In genomic region chr3:158722108-158722507, GRCh38 we compare ENCODE assay signal across 18 cellular contexts. TPM values are rescaled to one million over a fixed set of nuclear protein-coding genes. Genes with fewer than 3 reads are reported as not detected.
"Had no signal": no experiment of that assay in that cellular context is flagged by ENCODE, and none has a peak within 500 bp of the region (broad histone marks: within the 10 kb centered on the region; RNA-seq: fewer than 3 reads in every experiment).

No MANE protein-coding gene starts in this region.

- H3K4me3 ChIP-seq: body of pancreas, testis had no signal

- H3K4me1 ChIP-seq: body of pancreas, testis had no signal

- H3K4me3 Mint-ChIP-seq: activated CD4-positive, alpha-beta T cell treated with anti-CD3 and anti-CD28 coated beads, Interleukin-2, amount 10 ng/mL, durations not matched to agents 7 days and 5 days; activated naive CD4-positive, alpha-beta T cell treated with anti-CD3 and anti-CD28 coated beads, Interleukin-2, amount 10 ng/mL, durations not matched to agents 7 days and 5 days; endodermal cell; nephron progenitor cell had no signal

- H3K9me3 ChIP-seq: body of pancreas, testis had no signal

- H3K27me3 Mint-ChIP-seq: activated CD4-positive, alpha-beta T cell treated with anti-CD3 and anti-CD28 coated beads, Interleukin-2, amount 10 ng/mL, durations not matched to agents 7 days and 5 days; activated naive CD4-positive, alpha-beta T cell treated with anti-CD3 and anti-CD28 coated beads, Interleukin-2, amount 10 ng/mL, durations not matched to agents 7 days and 5 days; stimulated activated naive CD8-positive, alpha-beta T cell treated with anti-CD3 and anti-CD28 coated beads, Interleukin-15, amount 100 ng/mL, for 72 hours had no signal

- H3K9me3 Mint-ChIP-seq: activated CD4-positive, alpha-beta T cell treated with anti-CD3 and anti-CD28 coated beads, Interleukin-2, amount 10 ng/mL, durations not matched to agents 7 days and 5 days; activated naive CD4-positive, alpha-beta T cell treated with anti-CD3 and anti-CD28 coated beads, Interleukin-2, amount 10 ng/mL, durations not matched to agents 7 days and 5 days; activated T-helper 2 cell treated with anti-CD3 and anti-CD28 coated beads, Interferon-gamma antibody, Interleukin-2, Interleukin-4, amounts not matched to agents 10 μg/mL and 5 μg/mL and 100 μg/mL, durations not matched to agents 14 hours and 24 hours and 36 hours; endodermal cell; nephron progenitor cell; stimulated activated naive CD8-positive, alpha-beta T cell treated with anti-CD3 and anti-CD28 coated beads, Interleukin-15, amount 100 ng/mL, for 72 hours; T-helper 1 cell treated with Interleukin-12 subunit alpha and Interleukin-12 subunit beta and Interleukin-4 antibody, amounts not matched to agents 30 μg/mL and 1 μg/mL, for 36 hours had no signal

- H3K27ac Mint-ChIP-seq: endodermal cell had no signal

- ATAC-seq: body of pancreas had no signal

- H3K27ac ChIP-seq: body of pancreas, testis had no signal

- H3K27me3 ChIP-seq: body of pancreas, testis had no signal

- FAIRE-seq: TTC549 had no signal

- DNase-seq: activated CD4-positive, alpha-beta T cell treated with anti-CD3 and anti-CD28 coated beads, Interleukin-2, amount 10 ng/mL, durations not matched to agents 7 days and 5 days; activated CD4-positive, CD25-positive, alpha-beta regulatory T cell; activated naive CD4-positive, alpha-beta T cell treated with anti-CD3 and anti-CD28 coated beads, Interleukin-2, amount 10 ng/mL, durations not matched to agents 7 days and 5 days; activated T-cell treated with anti-CD3 and anti-CD28 coated beads for 4 hours; body of pancreas; dermis blood vessel endothelial cell; left colon; nephron progenitor cell; retina; stimulated activated CD4-positive, alpha-beta T cell treated with anti-CD3 and anti-CD28 coated beads, Interleukin-15, amount 100 ng/mL, for 24 hours; stimulated activated CD4-positive, alpha-beta T cell treated with anti-CD3 and anti-CD28 coated beads, Interleukin-4, amount 100 ng/mL, for 24 hours; stimulated activated naive CD8-positive, alpha-beta T cell treated with anti-CD3 and anti-CD28 coated beads, Interleukin-15, amount 100 ng/mL, for 72 hours; testis had no signal

RNA-seq across cellular contexts. Expression of gene RARRES1, which starts 10.1 kb away (rescaled TPM):
- total RNA-seq: activated CD4-positive, alpha-beta T cell treated with anti-CD3 and anti-CD28 coated beads, Interleukin-2, amount 10 ng/mL, durations not matched to agents 7 days and 5 days; activated CD8-positive, alpha-beta memory T cell treated with anti-CD3 and anti-CD28 coated beads for 36 hours had no signal
